ENCODE assay signal across 26 cellular contexts in genomic region chr1:205541161-205541886, GRCh38. TPM values are rescaled to one million over a fixed set of nuclear protein-coding genes. Genes with fewer than 3 reads are reported as not detected.
DNase-seq lines count a peak whose midpoint lies in the region; ATAC-seq, FAIRE-seq and TF ChIP-seq lines count a peak whose summit lies in the region.
"Had no signal": no experiment of that assay in that cellular context is flagged by ENCODE, and none has a peak within 500 bp of the region (broad histone marks: within the 10 kb centered on the region; RNA-seq: fewer than 3 reads in every experiment).

No MANE protein-coding gene starts in this region.

- intact Hi-C loops in kidney (cut with DNase I) (no loop called here), stomach (cut with DNase I; ENCODE audit: low total_unique reads) (no loop called here), thyroid gland (cut with DNase I) (no loop called here)

- DNase-seq in BE2C: peak; percentile 0
- DNase-seq in kidney: peak; percentile 37
- peak; percentile 20 for DNase-seq in stomach
- DNase-seq in ecto neural progenitor cell (ENCODE audit: low spot score): no peak
- no peak for DNase-seq in thyroid gland
- DNase-seq: activated T-cell treated with anti-CD3 and anti-CD28 coated beads, Interleukin-2, amount 50 U/mL, for 24 hours; effector memory CD8-positive, alpha-beta T cell; MG63; midbrain; naive B cell; NCI-H1105 treated with DMSO at 0.1 percent for 48 hours; NCI-H1930; NCI-H2227 treated with DMSO at 0.1 percent for 48 hours; NCI-H526 treated with DMSO at 0.1 percent for 48 hours; nucleus accumbens; SHP77 had no signal

- no peak overlapping the region for H3K4me3 ChIP-seq in BE2C (ENCODE audit: low read depth, low read length)
- no peak overlapping the region for H3K4me3 ChIP-seq in HEK293 (ENCODE audit: low read depth, low read length)
- no peak overlapping the region for H3K4me3 ChIP-seq in kidney (ENCODE audit: low read length in 2 of 2)
- no peak overlapping the region for H3K4me3 ChIP-seq in stomach
- no peak overlapping the region for H3K4me3 ChIP-seq in thyroid gland (replicated peaks in 1 of 3)
- H3K4me3 ChIP-seq: ascending aorta; BLaER1 treated with 17β-estradiol and CSF1 and Interleukin-3, amounts not matched to agents 10 nM and 100 nM; coronary artery; HAP-1; MG63 had no signal

- no peak overlapping the region for H3K9ac ChIP-seq in kidney (ENCODE audit: low read length in 2 of 2)
- H3K9ac ChIP-seq: BLaER1 treated with 17β-estradiol and CSF1 and Interleukin-3, amounts not matched to agents 10 nM and 100 nM; KMS-11 had no signal

- H3K27ac ChIP-seq in HEK293 (ENCODE audit: extremely low read depth, low read depth, low read length): no peak overlapping the region
- H3K27ac ChIP-seq in kidney (ENCODE audit: low read depth in 2 of 2, low read length in 2 of 2): no peak overlapping the region
- no peak overlapping the region for H3K27ac ChIP-seq in stomach
- no peak overlapping the region for H3K27ac ChIP-seq in thyroid gland
- H3K27ac ChIP-seq: ascending aorta; BLaER1 treated with 17β-estradiol and CSF1 and Interleukin-3, amounts not matched to agents 10 nM and 100 nM; coronary artery; KMS-11 had no signal

- POLR2A ChIA-PET in HEK293 (lab: Yijun Ruan, JAX): no interaction called here

- H3K36me3 ChIP-seq in BE2C: no peaks in the 10 kb centered on the region
- H3K36me3 ChIP-seq in HEK293 (ENCODE audit: control insufficient read depth in 2 of 2, insufficient read depth in 1 of 2, low read length in 2 of 2): no peaks in the 10 kb centered on the region
- H3K36me3 ChIP-seq in kidney (ENCODE audit: control insufficient read depth in 1 of 2, insufficient read depth in 2 of 2, low read length in 2 of 2): no peaks in the 10 kb centered on the region
- H3K36me3 ChIP-seq in stomach: no peaks in the 10 kb centered on the region
- no peaks in the 10 kb centered on the region for H3K36me3 ChIP-seq in thyroid gland
- H3K36me3 ChIP-seq: ascending aorta; BLaER1 treated with 17β-estradiol and CSF1 and Interleukin-3, amounts not matched to agents 10 nM and 100 nM; HAP-1; MG63 had no signal

- TF ChIP-seq CTCF in BE2C (IDR thresholded peaks at IDR 0.05; ENCODE audit: low read depth, low read length): no peak
- TF ChIP-seq CTCF in HEK293 (tag by site-specific recombination; IDR thresholded peaks at IDR 0.05): no peak
- no peak for TF ChIP-seq CTCF in kidney (IDR thresholded peaks at IDR 0.05; ENCODE audit: borderline replicate concordance, extremely low read depth, insufficient read depth)
- no peak for TF ChIP-seq CTCF in stomach (IDR thresholded peaks at IDR 0.05)
- no peak for TF ChIP-seq CTCF in thyroid gland (IDR thresholded peaks at IDR 0.05)

- CTCF ChIA-PET in HEK293 (lab: Yijun Ruan, JAX): interaction anchor here (0.6 to 1.8 kb wide), 3 partner anchors 12 to 111 kb away, joined by 3 to 6 read pairs (median 5); no protein-coding TSS in a partner anchor

- H3K9me3 ChIP-seq in BE2C (no peaks in the 10 kb centered on the region), HEK293 (ENCODE audit: control insufficient read depth, insufficient read depth, low read depth, low read length) (no peaks in the 10 kb centered on the region), kidney (ENCODE audit: control insufficient read depth in 1 of 2, low read length in 2 of 2) (no peaks in the 10 kb centered on the region), stomach (no peaks in the 10 kb centered on the region), thyroid gland (no peaks in the 10 kb centered on the region)
- H3K9me3 ChIP-seq: ascending aorta, MG63 had no signal

- H3K27me3 ChIP-seq in BE2C (no peaks in the 10 kb centered on the region), stomach (peaks cover 0 to 31% (median 0%) of the 10 kb centered on the region in 3 donors), thyroid gland (no peaks in the 10 kb centered on the region)
- H3K27me3 ChIP-seq: ascending aorta, MG63 had no signal

- TF ChIP-seq EP300 in stomach (IDR thresholded peaks at IDR 0.05): no peak

- no peak for ATAC-seq in GM18505 (IDR thresholded peaks at IDR 0.05; ENCODE audit: unreplicated experiment)
- ATAC-seq: effector memory CD8-positive, alpha-beta T cell; stimulated activated effector memory CD8-positive, alpha-beta T cell treated with anti-CD3 and anti-CD28 coated beads, Interleukin-12 subunit alpha, Interleukin-12 subunit beta, amount 100 ng/mL, for 72 hours had no signal

- FAIRE-seq in kidney (lab: Jason Lieb, UNC): no peak
- FAIRE-seq: GM12892 had no signal

- no peaks in the 10 kb centered on the region for H3K4me1 ChIP-seq in BE2C
- H3K4me1 ChIP-seq in HEK293 (ENCODE audit: control insufficient read depth, insufficient read depth, low read length): peaks cover 3% of the 10 kb centered on the region; the same call in 1 of the 2 replicates
- H3K4me1 ChIP-seq in kidney (ENCODE audit: control insufficient read depth in 1 of 2, insufficient read depth in 1 of 2, low read depth in 1 of 2, low read length in 2 of 2): peaks cover 3 to 8% of the 10 kb centered on the region in 2 donors
- H3K4me1 ChIP-seq in stomach: peaks cover 14 to 29% (median 24%) of the 10 kb centered on the region in 4 donors
- H3K4me1 ChIP-seq in thyroid gland: peaks cover 3 to 11% of the 10 kb centered on the region in 2 donors

- WGBS in stomach, 5 donors: 77 to 89% (median 86%) methylated on average over 6 of the region's 6 CpGs
- 85 to 87% methylated on average over 6 of the region's 6 CpGs for WGBS in thyroid gland, 2 donors

- no peak for TF ChIP-seq POLR2A in stomach (IDR thresholded peaks at IDR 0.05)
- TF ChIP-seq POLR2A in GM18505 (IDR thresholded peaks at IDR 0.05; ENCODE audit: borderline replicate concordance, extremely low read depth, insufficient read depth, insufficient read length): no peak
- no peak for TF ChIP-seq POLR2A in thyroid gland (IDR thresholded peaks at IDR 0.05)

TF ChIP-seq in HEK293, 187 proteins besides CTCF, POLR2A, EP300 and RAD21:
- TF ChIP-seq TRIM28 (IDR thresholded peaks at IDR 0.05; ENCODE audit: borderline replicate concordance, low read length) (peak; percentile 71; the same call in 1 of the 2 replicates), ZFP69B (tag by site-specific recombination; IDR thresholded peaks at IDR 0.05) (no peak)

RNA-seq across cellular contexts. Expression of gene CDK18, which starts 36.9 kb away (rescaled TPM):
- 3.4 TPM for polyA plus RNA-seq in BE2C (2012; ENCODE audit: insufficient read depth, insufficient read length, low read depth)
- 25.7 TPM for total RNA-seq in kidney
- polyA plus RNA-seq in kidney (ENCODE audit: insufficient read depth, low read depth, low replicate concordance): 36.3 TPM
- 100 to 1,000 TPM in 1 of 5 donors, 10 to 100 TPM in 3, 1 to 10 TPM in 1; 3.7 to 174 (median 57.2) TPM for total RNA-seq in stomach
- polyA plus RNA-seq in stomach: 10 to 100 TPM; 17.2 to 34.8 (median 22.0) TPM
- 10 to 100 TPM; 13.6 to 22.4 (median 16.9) TPM for total RNA-seq in thyroid gland
- total RNA-seq: pulmonary artery endothelial cell had no signal

Comparison
In these comparisons a context has a peak if more than half of its experiments do, and no peak if none do; other contexts are left out.
1. DNase-seq: peak in BE2C (single experiment), kidney (single experiment) and stomach (single experiment); none in ecto neural progenitor cell (single experiment) and thyroid gland (0 of 2).